31 cellular contexts compared by ENCODE assay signal in the genomic region with DNA sequence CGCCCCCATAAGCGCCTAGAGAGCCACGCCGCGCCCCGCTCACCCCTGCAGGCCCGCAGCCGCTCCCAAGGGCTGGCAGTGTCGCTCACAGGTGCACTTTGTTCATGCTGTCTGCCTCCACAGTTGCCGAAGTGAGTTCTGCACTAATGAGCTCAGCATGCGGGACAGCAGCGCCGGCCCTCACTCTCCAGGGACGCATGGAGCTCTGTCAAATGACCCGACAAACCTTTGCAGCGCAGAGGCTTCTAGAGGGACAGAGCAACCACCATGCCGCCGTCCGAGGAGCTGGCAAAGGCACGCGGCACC.
"Had no signal": no experiment of that assay in that cellular context is flagged by ENCODE, and none has a peak within 500 bp of the region (broad histone marks: within the 10 kb centered on the region; RNA-seq: fewer than 3 reads in every experiment).

No MANE protein-coding gene starts in this region.

- H3K36me3 ChIP-seq: adrenal gland, ascending aorta, brain microvascular endothelial cell, breast epithelium, cardiac muscle cell had no signal

- ATAC-seq: activated naive CD4-positive, alpha-beta T cell treated with anti-CD3 and anti-CD28 coated beads, Interleukin-2, amount 50 U/mL, for 72 hours; activated naive CD8-positive, alpha-beta T cell treated with anti-CD3 and anti-CD28 coated beads, Interleukin-2, amount 50 U/mL, for 24 hours; activated T-cell treated with anti-CD3 and anti-CD28 coated beads, Interleukin-2, amount 50 U/mL, for 4 hours; activated T-cell treated with anti-CD3 and anti-CD28 coated beads, Interleukin-2, amount 50 U/mL, for 72 hours; activated T-helper 17 cell treated with anti-CD3 and anti-CD28 coated beads, Interleukin-2, amount 50 U/mL, for 72 hours; body of pancreas had no signal

- H3K9me3 ChIP-seq: adrenal gland, ascending aorta, body of pancreas, breast epithelium had no signal

- H3K27me3 ChIP-seq: adrenal gland, ascending aorta, body of pancreas, brain microvascular endothelial cell, breast epithelium, cardiac muscle cell had no signal

- DNase-seq: activated effector memory CD4-positive, alpha-beta T cell treated with anti-CD3 and anti-CD28 coated beads, Interleukin-2, amount 50 U/mL, for 16 hours; activated effector memory CD4-positive, alpha-beta T cell treated with Interleukin-2 at 50 U/mL for 16 hours; activated gamma-delta T cell; activated gamma-delta T cell treated with Interleukin-2 at 50 U/mL for 16 hours; activated naive CD4-positive, alpha-beta T cell; activated naive CD4-positive, alpha-beta T cell treated with anti-CD3 and anti-CD28 coated beads for 36 hours; activated naive CD4-positive, alpha-beta T cell treated with anti-CD3 and anti-CD28 coated beads, Interleukin-2, amount 10 ng/mL, durations not matched to agents 7 days and 5 days; activated naive CD4-positive, alpha-beta T cell treated with anti-CD3 and anti-CD28 coated beads, Interleukin-2, amount 50 U/mL, for 16 hours; activated naive CD4-positive, alpha-beta T cell treated with Interleukin-2 at 50 U/mL for 16 hours; activated naive CD8-positive, alpha-beta T cell treated with anti-CD3 and anti-CD28 coated beads for 36 hours; activated naive CD8-positive, alpha-beta T cell treated with anti-CD3 and anti-CD28 coated beads, Interleukin-2, amount 10 ng/mL, durations not matched to agents 7 days and 5 days; activated naive CD8-positive, alpha-beta T cell treated with anti-CD3 and anti-CD28 coated beads, Interleukin-2, amount 50 U/mL, for 24 hours; activated T-cell treated with anti-CD3 and anti-CD28 coated beads, Interleukin-2, amount 50 U/mL, for 1 hour; activated T-cell treated with anti-CD3 and anti-CD28 coated beads, Interleukin-2, amount 50 U/mL, for 24 hours; activated T-cell treated with anti-CD3 and anti-CD28 coated beads, Interleukin-2, amount 50 U/mL, for 4 hours; activated T-cell treated with anti-CD3 and anti-CD28 coated beads, Interleukin-2, amount 50 U/mL, for 48 hours; activated T-cell treated with anti-CD3 and anti-CD28 coated beads, Interleukin-2, amount 50 U/mL, for 72 hours; adrenal gland; amniotic stem cell; amygdala; aorta; body of pancreas; brain microvascular endothelial cell; caudate nucleus; central memory CD4-positive, alpha-beta T cell; cerebellar nuclear complex had no signal

- H3K4me3 ChIP-seq: adrenal gland, ascending aorta, body of pancreas, breast epithelium, cardiac muscle cell had no signal

- H3K27ac ChIP-seq: adrenal gland, ascending aorta, body of pancreas, brain microvascular endothelial cell, breast epithelium, cardiac muscle cell had no signal

- H3K4me1 ChIP-seq: adrenal gland, ascending aorta, body of pancreas, breast epithelium had no signal
